ENCODE assay signal across 3 cellular contexts in the genomic region with DNA sequence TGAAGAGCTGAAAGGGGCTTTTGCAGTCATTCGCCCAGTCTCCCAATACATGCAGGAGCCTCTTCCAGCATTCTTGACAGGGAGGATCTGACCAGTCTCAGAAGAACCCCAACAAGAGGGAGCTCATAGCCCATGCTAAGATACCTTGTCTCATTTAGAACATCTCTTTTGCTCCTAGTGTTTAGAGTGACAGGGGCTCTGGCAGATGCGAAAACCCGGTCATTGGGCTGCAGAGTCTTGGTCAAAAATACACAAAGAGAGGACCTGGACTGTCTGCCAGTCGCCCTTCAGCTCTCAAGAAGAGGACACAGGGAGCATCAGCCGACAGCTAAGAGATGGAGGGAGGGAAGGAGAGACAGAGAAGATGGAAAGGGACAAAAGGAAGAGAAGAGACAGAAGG.
TF ChIP-seq lines count a peak whose summit lies in the region.

No MANE protein-coding gene starts in this region.

TF ChIP-seq in A549, 52 proteins besides CTCF, POLR2A, EP300 and RAD21:
- TF ChIP-seq HEYL (CRISPR knock-in tag; IDR thresholded peaks at IDR 0.05) (no peak), CEBPB (IDR thresholded peaks at IDR 0.05) (no peak), RCOR1 (IDR thresholded peaks at IDR 0.05; ENCODE audit: low read depth, low read length) (no peak), ZC3H11A (IDR thresholded peaks at IDR 0.05) (no peak), POLR2AphosphoS2 (conservative IDR thresholded peaks at IDR 0.05; ENCODE audit: low read length) (no peak), ZFP36 (IDR thresholded peaks at IDR 0.05; ENCODE audit: borderline replicate concordance, partially characterized antibody) (no peak), EHMT2 (IDR thresholded peaks at IDR 0.05; ENCODE audit: low read depth) (no peak), NR3C1 (IDR thresholded peaks at IDR 0.05) (no peak), ZSCAN20 (CRISPR knock-in tag; IDR thresholded peaks at IDR 0.05) (no peak), ESRRA (IDR thresholded peaks at IDR 0.05; ENCODE audit: borderline replicate concordance, low read length) (no peak), JUN (IDR thresholded peaks at IDR 0.05) (no peak), FOXS1 (CRISPR knock-in tag; IDR thresholded peaks at IDR 0.05) (no peak), PHF8 (IDR thresholded peaks at IDR 0.05; ENCODE audit: borderline replicate concordance, low read depth) (no peak), MAFK (IDR thresholded peaks at IDR 0.05; ENCODE audit: partially characterized antibody) (no peak), KDM1A (IDR thresholded peaks at IDR 0.05; ENCODE audit: low read depth) (no peak), SREBF2 (IDR thresholded peaks at IDR 0.05) (no peak)
- TF ChIP-seq, protein P1, sequence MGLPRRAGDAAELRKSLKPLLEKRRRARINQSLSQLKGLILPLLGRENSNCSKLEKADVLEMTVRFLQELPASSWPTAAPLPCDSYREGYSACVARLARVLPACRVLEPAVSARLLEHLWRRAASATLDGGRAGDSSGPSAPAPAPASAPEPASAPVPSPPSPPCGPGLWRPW (IDR thresholded peaks at IDR 0.05) = no peak
- TF ChIP-seq, protein P2, sequence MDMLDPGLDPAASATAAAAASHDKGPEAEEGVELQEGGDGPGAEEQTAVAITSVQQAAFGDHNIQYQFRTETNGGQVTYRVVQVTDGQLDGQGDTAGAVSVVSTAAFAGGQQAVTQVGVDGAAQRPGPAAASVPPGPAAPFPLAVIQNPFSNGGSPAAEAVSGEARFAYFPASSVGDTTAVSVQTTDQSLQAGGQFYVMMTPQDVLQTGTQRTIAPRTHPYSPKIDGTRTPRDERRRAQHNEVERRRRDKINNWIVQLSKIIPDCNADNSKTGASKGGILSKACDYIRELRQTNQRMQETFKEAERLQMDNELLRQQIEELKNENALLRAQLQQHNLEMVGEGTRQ (IDR thresholded peaks at IDR 0.05) = no peak

TF ChIP-seq in IMR-90, 13 proteins besides CTCF, POLR2A, EP300 and RAD21:
- TF ChIP-seq SMC3 (IDR thresholded peaks at IDR 0.05; ENCODE audit: low read depth, low read length) (no peak), CEBPB (IDR thresholded peaks at IDR 0.05; ENCODE audit: low read depth, low read length) (no peak), FOS (IDR thresholded peaks at IDR 0.05; ENCODE audit: low read depth, low read length) (no peak)

TF ChIP-seq in WTC11, 78 proteins besides CTCF, POLR2A, EP300 and RAD21:
- TF ChIP-seq, protein P3, sequence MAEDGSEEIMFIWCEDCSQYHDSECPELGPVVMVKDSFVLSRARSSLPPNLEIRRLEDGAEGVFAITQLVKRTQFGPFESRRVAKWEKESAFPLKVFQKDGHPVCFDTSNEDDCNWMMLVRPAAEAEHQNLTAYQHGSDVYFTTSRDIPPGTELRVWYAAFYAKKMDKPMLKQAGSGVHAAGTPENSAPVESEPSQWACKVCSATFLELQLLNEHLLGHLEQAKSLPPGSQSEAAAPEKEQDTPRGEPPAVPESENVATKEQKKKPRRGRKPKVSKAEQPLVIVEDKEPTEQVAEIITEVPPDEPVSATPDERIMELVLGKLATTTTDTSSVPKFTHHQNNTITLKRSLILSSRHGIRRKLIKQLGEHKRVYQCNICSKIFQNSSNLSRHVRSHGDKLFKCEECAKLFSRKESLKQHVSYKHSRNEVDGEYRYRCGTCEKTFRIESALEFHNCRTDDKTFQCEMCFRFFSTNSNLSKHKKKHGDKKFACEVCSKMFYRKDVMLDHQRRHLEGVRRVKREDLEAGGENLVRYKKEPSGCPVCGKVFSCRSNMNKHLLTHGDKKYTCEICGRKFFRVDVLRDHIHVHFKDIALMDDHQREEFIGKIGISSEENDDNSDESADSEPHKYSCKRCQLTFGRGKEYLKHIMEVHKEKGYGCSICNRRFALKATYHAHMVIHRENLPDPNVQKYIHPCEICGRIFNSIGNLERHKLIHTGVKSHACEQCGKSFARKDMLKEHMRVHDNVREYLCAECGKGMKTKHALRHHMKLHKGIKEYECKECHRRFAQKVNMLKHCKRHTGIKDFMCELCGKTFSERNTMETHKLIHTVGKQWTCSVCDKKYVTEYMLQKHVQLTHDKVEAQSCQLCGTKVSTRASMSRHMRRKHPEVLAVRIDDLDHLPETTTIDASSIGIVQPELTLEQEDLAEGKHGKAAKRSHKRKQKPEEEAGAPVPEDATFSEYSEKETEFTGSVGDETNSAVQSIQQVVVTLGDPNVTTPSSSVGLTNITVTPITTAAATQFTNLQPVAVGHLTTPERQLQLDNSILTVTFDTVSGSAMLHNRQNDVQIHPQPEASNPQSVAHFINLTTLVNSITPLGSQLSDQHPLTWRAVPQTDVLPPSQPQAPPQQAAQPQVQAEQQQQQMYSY (CRISPR knock-in tag; IDR thresholded peaks at IDR 0.05) = peak; percentile 57; the same call in 1 of the 2 replicates
- no peak for TF ChIP-seq ZBTB21 (CRISPR knock-in tag; IDR thresholded peaks at IDR 0.05; ENCODE audit: borderline replicate concordance)
